ENCODE assay signal across 9 cellular contexts in the genomic region with DNA sequence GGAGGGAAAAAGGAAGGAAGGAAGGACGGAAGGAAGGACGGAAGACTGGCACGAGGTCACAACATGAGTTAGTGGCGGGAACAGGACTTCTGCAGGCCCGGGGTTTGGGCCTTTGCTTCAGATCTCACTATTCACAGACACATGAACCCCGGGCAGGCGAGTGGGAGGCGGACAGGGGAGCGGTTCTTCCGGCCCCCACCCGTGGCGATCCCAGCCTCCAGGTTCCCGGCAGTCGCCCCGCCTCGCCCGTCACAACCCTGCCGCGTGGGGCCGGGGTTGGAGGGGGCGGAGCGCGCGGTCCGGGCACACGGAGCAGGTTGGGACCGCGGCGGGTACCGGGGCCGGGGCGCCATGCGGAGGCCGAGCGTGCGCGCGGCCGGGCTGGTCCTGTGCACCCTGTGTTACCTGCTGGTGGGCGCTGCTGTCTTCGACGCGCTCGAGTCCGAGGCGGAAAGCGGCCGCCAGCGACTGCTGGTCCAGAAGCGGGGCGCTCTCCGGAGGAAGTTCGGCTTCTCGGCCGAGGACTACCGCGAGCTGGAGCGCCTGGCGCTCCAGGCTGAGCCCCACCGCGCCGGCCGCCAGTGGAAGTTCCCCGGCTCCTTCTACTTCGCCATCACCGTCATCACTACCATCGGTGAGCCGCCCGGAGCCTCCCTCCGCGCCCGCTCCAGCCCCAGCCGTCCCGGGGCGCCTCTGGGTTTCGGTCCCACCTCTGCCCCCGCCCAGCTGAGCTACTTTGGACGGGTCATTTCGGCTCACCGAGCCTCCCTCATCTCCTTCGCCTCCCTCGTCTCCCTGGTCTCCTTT. TPM values are rescaled to one million over a fixed set of nuclear protein-coding genes. Genes with fewer than 3 reads are reported as not detected.
DNase-seq lines count a peak whose midpoint lies in the region; ATAC-seq and TF ChIP-seq lines count a peak whose summit lies in the region.
"Had no signal": no experiment of that assay in that cellular context is flagged by ENCODE, and none has a peak within 500 bp of the region (broad histone marks: within the 10 kb centered on the region; RNA-seq: fewer than 3 reads in every experiment).

A gene (plus strand): TSS at position 306 of the 807 bp plus-strand sequence. CDS start 46 bp downstream, at position 352.

- peak; percentile 71 for ATAC-seq in activated CD8-positive, alpha-beta T cell treated with anti-CD3 and anti-CD28 coated beads for 36 hours
- ATAC-seq in GM18502 (IDR thresholded peaks at IDR 0.05; ENCODE audit: poor library complexity, unreplicated experiment) (no peak), GM18519 (IDR thresholded peaks at IDR 0.05; ENCODE audit: low FRiP score, unreplicated experiment) (no peak)

- peak within 1 kb of the TSS; percentile 31 for H3K4me3 ChIP-seq in HL-60 (replicated peaks; ENCODE audit: insufficient read depth, low read length)
- peak within 1 kb of the TSS; percentile 47 for H3K4me3 ChIP-seq in epithelial cell of proximal tubule (ENCODE audit: low read depth, low read length)
- H3K4me3 ChIP-seq in transverse colon: peak within 1 kb of the TSS; percentile 17 to 72 (median 40)

- H3K27ac Mint-ChIP-seq in activated CD8-positive, alpha-beta T cell treated with anti-CD3 and anti-CD28 coated beads for 36 hours: no peak within 1 kb of the TSS
- H3K27ac Mint-ChIP-seq in nephron: no peak within 1 kb of the TSS

- H3K27ac ChIP-seq in HL-60 (replicated peaks) (no peak within 1 kb of the TSS), transverse colon (peak within 1 kb of the TSS in 2 of 4 donors; percentile 2 to 10)

- TF ChIP-seq CTCF in HL-60 (IDR thresholded peaks at IDR 0.05; ENCODE audit: insufficient read depth, low read length) (no peak), epithelial cell of proximal tubule (conservative IDR thresholded peaks at IDR 0.05; ENCODE audit: low read depth, low read length) (no peak), nephron (IDR thresholded peaks at IDR 0.05; ENCODE audit: unreplicated experiment in 3 of 3) (no peak), transverse colon (IDR thresholded peaks at IDR 0.05) (no peak)
- no peak for TF ChIP-seq CTCF in activated CD8-positive, alpha-beta T cell treated with anti-CD3 and anti-CD28 coated beads for 36 hours (IDR thresholded peaks at IDR 0.05)

- peak within 1 kb of the TSS; percentile 70 for H3K4me3 Mint-ChIP-seq in activated CD8-positive, alpha-beta T cell treated with anti-CD3 and anti-CD28 coated beads for 36 hours
- H3K4me3 Mint-ChIP-seq in nephron: peak within 1 kb of the TSS; percentile 70 to 77 (median 76)

- no peaks in the 10 kb centered on the region for H3K36me3 ChIP-seq in transverse colon

- H3K9me3 ChIP-seq in transverse colon: no peaks in the 10 kb centered on the region

- 2% methylated on average over 45 of the region's 82 CpGs; no CpG with 5 or more reads in 1 of the 2 donors for WGBS in transverse colon (ENCODE audit: low coverage in 1 of 2), 2 donors

- no peaks in the 10 kb centered on the region for H3K9me3 Mint-ChIP-seq in activated CD8-positive, alpha-beta T cell treated with anti-CD3 and anti-CD28 coated beads for 36 hours
- H3K9me3 Mint-ChIP-seq in nephron: no peaks in the 10 kb centered on the region

- TF ChIP-seq POLR2A in transverse colon (IDR thresholded peaks at IDR 0.05): no peak

- intact Hi-C loops in activated CD8-positive, alpha-beta T cell treated with anti-CD3 and anti-CD28 coated beads for 36 hours (cut with micrococcal nuclease): no loop called here
- intact Hi-C loops in transverse colon (cut with DNase I; ENCODE audit: low total_unique reads): loop anchor here (5.0 kb wide), 1 partner anchor 122 kb away; no protein-coding TSS in a partner anchor

- no peaks in the 10 kb centered on the region for H3K36me3 Mint-ChIP-seq in activated CD8-positive, alpha-beta T cell treated with anti-CD3 and anti-CD28 coated beads for 36 hours (ENCODE audit: low read depth)
- no peaks in the 10 kb centered on the region for H3K36me3 Mint-ChIP-seq in nephron (ENCODE audit: low read depth)

- DNase-seq in HL-60 (ENCODE audit: low read depth in 1 of 2, low spot score in 1 of 2) (peak; percentile 26 to 34), epithelial cell of proximal tubule (ENCODE audit: low read depth) (no peak), transverse colon (peak; percentile 34), cerebellar cortex (ENCODE audit: low spot score) (no peak)
- DNase-seq in activated CD8-positive, alpha-beta T cell treated with anti-CD3 and anti-CD28 coated beads for 36 hours: peak; percentile 49

- H3K4me1 Mint-ChIP-seq in activated CD8-positive, alpha-beta T cell treated with anti-CD3 and anti-CD28 coated beads for 36 hours (ENCODE audit: low read depth): peaks cover 8% of the 10 kb centered on the region
- H3K4me1 Mint-ChIP-seq in nephron: peaks cover 5% of the 10 kb centered on the region

- peaks cover 20% of the 10 kb centered on the region for H3K27me3 Mint-ChIP-seq in activated CD8-positive, alpha-beta T cell treated with anti-CD3 and anti-CD28 coated beads for 36 hours
- H3K27me3 Mint-ChIP-seq in nephron (ENCODE audit: low read depth): peaks cover 47% of the 10 kb centered on the region

- TF ChIP-seq EP300 in transverse colon (IDR thresholded peaks at IDR 0.05; ENCODE audit: low read depth): no peak

- CTCF ChIA-PET in activated CD8-positive, alpha-beta T cell treated with anti-CD3 and anti-CD28 coated beads for 36 hours (lab: Charles Lee): interaction anchor here (1.7 to 9.5 kb wide), 7 partner anchors 9 to 124 kb away, joined by 5 to 57 read pairs (median 13); no protein-coding TSS in a partner anchor

- H3K27me3 ChIP-seq in HL-60 (ENCODE audit: insufficient read depth, poor library complexity, severe bottlenecking): peaks cover 12% of the 10 kb centered on the region
- H3K27me3 ChIP-seq in transverse colon: peaks cover 56% of the 10 kb centered on the region

- peaks cover 5 to 20% (median 10%) of the 10 kb centered on the region in 4 donors for H3K4me1 ChIP-seq in transverse colon

- in situ Hi-C loops in transverse colon (cut with MboI; ENCODE audit: low pct_ligation_motif_present in 1 of 4, low pct_unique_long_range_greater_than_20kb in 1 of 4, low sequenced_read_pairs in 3 of 4): loop anchor here in 3 of 4 donors (10.0 kb wide), 2 partner anchors 119 to 129 kb away; no protein-coding TSS in a partner anchor

- POLR2A ChIA-PET in activated CD8-positive, alpha-beta T cell treated with anti-CD3 and anti-CD28 coated beads for 36 hours (lab: Charles Lee): interaction anchor here (0.8 kb wide), 1 partner anchor 66 kb away, joined by 3 read pairs; no protein-coding TSS in a partner anchor

RNA-seq across cellular contexts. Expression of the gene that starts here (rescaled TPM):
- under 1 TPM; 0.25 to 0.29 TPM for total RNA-seq in activated CD8-positive, alpha-beta T cell treated with anti-CD3 and anti-CD28 coated beads for 36 hours
- 0.22 TPM in 1 of 2 replicates, not detected in the other for total RNA-seq in epithelial cell of proximal tubule
- 1 to 10 TPM in 1 of 4 donors, under 1 TPM in 1, not detected in 2; 0.27 to 1.3 TPM for total RNA-seq in transverse colon
- total RNA-seq: temporal lobe had no signal

Comparison
In these comparisons a context has a peak if more than half of its experiments do, and no peak if none do; other contexts are left out.
1. Peak in DNase-seq and ATAC-seq in activated CD8-positive, alpha-beta T cell treated with anti-CD3 and anti-CD28 coated beads for 36 hours; RNA of the gene not detected or under 1 TPM.
2. DNase-seq: peak in HL-60 (2 of 2) and transverse colon (single experiment); none in epithelial cell of proximal tubule (single experiment) and cerebellar cortex (single experiment).
3. Peak in every context shown above with its lines, with median percentiles within 50 percentile points of each other: H3K4me3 ChIP-seq.